23 cellular contexts compared by ENCODE assay signal in the genomic region with DNA sequence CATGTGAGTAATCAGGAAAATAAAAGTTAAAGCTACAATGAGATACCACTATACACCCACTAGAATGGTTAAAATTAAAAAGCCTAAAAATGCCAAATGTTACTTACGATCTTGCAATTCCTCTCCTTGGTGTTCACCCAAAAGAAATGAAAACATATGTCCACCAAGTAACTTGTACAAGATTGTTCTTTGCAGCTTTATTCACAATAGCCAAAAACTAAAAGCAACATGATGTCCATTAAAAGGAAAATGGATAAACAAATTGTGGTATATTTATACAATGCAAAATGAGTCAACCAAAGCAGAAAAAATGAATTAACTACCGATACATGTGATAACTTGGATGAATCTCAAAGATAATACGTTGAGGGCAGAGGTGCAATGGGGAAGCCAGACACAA.
"Had no signal": no experiment of that assay in that cellular context is flagged by ENCODE, and none has a peak within 500 bp of the region (broad histone marks: within the 10 kb centered on the region; RNA-seq: fewer than 3 reads in every experiment).

No MANE protein-coding gene starts in this region.

- DNase-seq: activated CD4-positive, alpha-beta T cell treated with anti-CD3 and anti-CD28 coated beads, Interleukin-2, amount 50 U/mL, for 1 hour; activated CD4-positive, CD25-positive, alpha-beta regulatory T cell treated with anti-CD3 and anti-CD28 coated beads, Interleukin-2, amount 50 U/mL, for 72 hours; activated CD8-positive, alpha-beta memory T cell treated with anti-CD3 and anti-CD28 coated beads, Interleukin-2, amount 50 U/mL, for 4 hours; activated naive CD4-positive, alpha-beta T cell treated with anti-CD3 and anti-CD28 coated beads, Interleukin-2, amount 10 ng/mL, durations not matched to agents 7 days and 5 days; activated T-cell treated with anti-CD3 and anti-CD28 coated beads, Interleukin-2, amount 50 U/mL, for 4 hours; cerebellar nuclear complex; cortex of kidney; effector CD4-positive, alpha-beta T cell; gastrocnemius medialis; heart left ventricle; kidney glomerular epithelial cell; left ventricle myocardium inferior; mammary epithelial cell; pancreas; right lobe of liver; spleen; stimulated activated CD4-positive, alpha-beta T cell treated with anti-CD3 and anti-CD28 coated beads, Interleukin-4, amount 100 ng/mL, for 4 hours; stimulated activated naive B cell treated with anti-CD40 and anti-IgM and Interleukin-4, amounts not matched to agents 10 μg/mL and 1 μg/mL and 100 μg/mL, for 72 hours; T-helper 17 cell had no signal

- ATAC-seq: activated T-cell treated with anti-CD3 and anti-CD28 coated beads, Interleukin-2, amount 50 U/mL, for 4 hours; esophagus mucosa; gastrocnemius medialis; heart left ventricle; pancreas; right lobe of liver; stimulated activated naive B cell treated with anti-CD40 and anti-IgM and Interleukin-4, amounts not matched to agents 10 μg/mL and 1 μg/mL and 100 μg/mL, for 72 hours; T-helper 17 cell had no signal

- H3K36me3 ChIP-seq: ascending aorta, gastrocnemius medialis, heart left ventricle, left ventricle myocardium inferior, pancreas, right lobe of liver, spleen had no signal

- H3K27me3 ChIP-seq: ascending aorta, gastrocnemius medialis, heart left ventricle, pancreas, right lobe of liver, spleen had no signal

- H3K27ac Mint-ChIP-seq: activated naive CD4-positive, alpha-beta T cell treated with anti-CD3 and anti-CD28 coated beads, Interleukin-2, amount 10 ng/mL, durations not matched to agents 7 days and 5 days; stimulated activated naive B cell treated with anti-CD40 and anti-IgM and Interleukin-4, amounts not matched to agents 10 μg/mL and 1 μg/mL and 100 μg/mL, for 72 hours; T-helper 17 cell had no signal

- H3K27ac ChIP-seq: ascending aorta, gastrocnemius medialis, heart left ventricle, left ventricle myocardium inferior, pancreas, right lobe of liver, spleen, VCaP had no signal

- H3K36me3 Mint-ChIP-seq: activated naive CD4-positive, alpha-beta T cell treated with anti-CD3 and anti-CD28 coated beads, Interleukin-2, amount 10 ng/mL, durations not matched to agents 7 days and 5 days; stimulated activated naive B cell treated with anti-CD40 and anti-IgM and Interleukin-4, amounts not matched to agents 10 μg/mL and 1 μg/mL and 100 μg/mL, for 72 hours had no signal

- H3K4me1 Mint-ChIP-seq: activated naive CD4-positive, alpha-beta T cell treated with anti-CD3 and anti-CD28 coated beads, Interleukin-2, amount 10 ng/mL, durations not matched to agents 7 days and 5 days; neural crest cell; stimulated activated naive B cell treated with anti-CD40 and anti-IgM and Interleukin-4, amounts not matched to agents 10 μg/mL and 1 μg/mL and 100 μg/mL, for 72 hours; T-helper 17 cell had no signal

- H3K9me3 ChIP-seq: ascending aorta, gastrocnemius medialis, pancreas, right lobe of liver had no signal

- H3K4me3 Mint-ChIP-seq: activated naive CD4-positive, alpha-beta T cell treated with anti-CD3 and anti-CD28 coated beads, Interleukin-2, amount 10 ng/mL, durations not matched to agents 7 days and 5 days; activated T-cell treated with anti-CD3 and anti-CD28 coated beads, Interleukin-2, amount 50 U/mL, for 4 hours; neural crest cell; stimulated activated naive B cell treated with anti-CD40 and anti-IgM and Interleukin-4, amounts not matched to agents 10 μg/mL and 1 μg/mL and 100 μg/mL, for 72 hours; T-helper 17 cell had no signal

- H3K4me1 ChIP-seq: ascending aorta, gastrocnemius medialis, left ventricle myocardium inferior, spleen had no signal

- H3K4me3 ChIP-seq: ascending aorta, gastrocnemius medialis, heart left ventricle, left ventricle myocardium inferior, pancreas, right lobe of liver, spleen had no signal

- H3K9me3 Mint-ChIP-seq: activated naive CD4-positive, alpha-beta T cell treated with anti-CD3 and anti-CD28 coated beads, Interleukin-2, amount 10 ng/mL, durations not matched to agents 7 days and 5 days had no signal

- H3K27me3 Mint-ChIP-seq: stimulated activated naive B cell treated with anti-CD40 and anti-IgM and Interleukin-4, amounts not matched to agents 10 μg/mL and 1 μg/mL and 100 μg/mL, for 72 hours had no signal
